14 cellular contexts compared by ENCODE assay signal in genomic region chr14:104094056-104094708, GRCh38. TPM values are rescaled to one million over a fixed set of nuclear protein-coding genes. Genes with fewer than 3 reads are reported as not detected.
DNase-seq lines count a peak whose midpoint lies in the region; ATAC-seq and TF ChIP-seq lines count a peak whose summit lies in the region.
"Had no signal": no experiment of that assay in that cellular context is flagged by ENCODE, and none has a peak within 500 bp of the region (broad histone marks: within the 10 kb centered on the region; RNA-seq: fewer than 3 reads in every experiment).

No MANE protein-coding gene starts in this region.

- H4K20me1 ChIP-seq in GM23338 (replicated peaks; ENCODE audit: insufficient read depth) = no peaks in the 10 kb centered on the region

- no peak overlapping the region for H3K4me3 ChIP-seq in CD4-positive, CD25-positive, alpha-beta regulatory T cell (ENCODE audit: low read depth, low read length)
- peak overlapping the region; percentile 29; the same call in 1 of the 2 replicates for H3K4me3 ChIP-seq in GM23338
- H3K4me3 ChIP-seq: colonic mucosa, Peyer's patch had no signal

- peak in 1 of 2 experiments; percentile 36; a peak in 2 of 4 replicates for TF ChIP-seq CTCF in GM23338 (conservative IDR thresholded peaks at IDR 0.05; ENCODE audit: low read depth in 2 of 2)
- no peak for TF ChIP-seq CTCF in brain (conservative IDR thresholded peaks at IDR 0.05)
- TF ChIP-seq CTCF in neural crest cell (conservative IDR thresholded peaks at IDR 0.05) = no peak

- no peaks in the 10 kb centered on the region for H3K9me2 ChIP-seq in GM23338 (ENCODE audit: insufficient read depth)

- H3K9me3 ChIP-seq in CD4-positive, CD25-positive, alpha-beta regulatory T cell (ENCODE audit: control insufficient read depth in 2 of 2, low read length in 2 of 2) = no peaks in the 10 kb centered on the region
- H3K9me3 ChIP-seq: colonic mucosa, Peyer's patch had no signal

- peak overlapping the region; percentile 69 for H3K4me2 ChIP-seq in GM23338

- H3K27me3 Mint-ChIP-seq in CD4-positive, CD25-positive, alpha-beta regulatory T cell = no peaks in the 10 kb centered on the region
- H3K27me3 Mint-ChIP-seq in GM23338 (ENCODE audit: insufficient read depth, low read depth, poor library complexity) = peaks cover 8% of the 10 kb centered on the region
- H3K27me3 Mint-ChIP-seq in brain = peaks cover 6% of the 10 kb centered on the region
- no peaks in the 10 kb centered on the region for H3K27me3 Mint-ChIP-seq in neural crest cell (ENCODE audit: low read depth)
- H3K27me3 Mint-ChIP-seq: activated CD4-positive, alpha-beta T cell treated with anti-CD3 and anti-CD28 coated beads, Interleukin-2, amount 10 ng/mL, durations not matched to agents 7 days and 5 days had no signal

- no peaks in the 10 kb centered on the region for H3K79me2 ChIP-seq in GM23338 (replicated peaks; ENCODE audit: insufficient read depth)

- H3K27ac Mint-ChIP-seq in CD4-positive, CD25-positive, alpha-beta regulatory T cell = peak overlapping the region in 2 of 3 donors; percentile 46 to 74
- H3K27ac Mint-ChIP-seq in GM23338 = no peak overlapping the region
- peak overlapping the region in 3 of 5 experiments; percentile 17 to 88 (median 67) for H3K27ac Mint-ChIP-seq in brain
- peak overlapping the region; percentile 78 for H3K27ac Mint-ChIP-seq in neural crest cell (ENCODE audit: unreplicated experiment)
- H3K27ac Mint-ChIP-seq: activated CD4-positive, alpha-beta T cell treated with anti-CD3 and anti-CD28 coated beads, Interleukin-2, amount 10 ng/mL, durations not matched to agents 7 days and 5 days; activated naive CD4-positive, alpha-beta T cell treated with anti-CD3 and anti-CD28 coated beads for 36 hours had no signal

- no peak for ATAC-seq in CD4-positive, CD25-positive, alpha-beta regulatory T cell (ENCODE audit: low read depth in 2 of 2)
- ATAC-seq in GM23338 (peak; percentile 30), HG03025 (IDR thresholded peaks at IDR 0.05; ENCODE audit: low FRiP score, unreplicated experiment) (no peak), GM19328 (IDR thresholded peaks at IDR 0.05; ENCODE audit: unreplicated experiment) (no peak)

- peaks cover 0 to 10% (median 4%) of the 10 kb centered on the region in 4 donors for H3K4me1 Mint-ChIP-seq in CD4-positive, CD25-positive, alpha-beta regulatory T cell
- H3K4me1 Mint-ChIP-seq in GM23338 (peaks cover 7% of the 10 kb centered on the region; the same call in 2 of the 3 replicates), brain (peaks cover 5% of the 10 kb centered on the region), neural crest cell (peaks cover 3% of the 10 kb centered on the region)

- no peaks in the 10 kb centered on the region for H3K27me3 ChIP-seq in CD4-positive, CD25-positive, alpha-beta regulatory T cell (ENCODE audit: control insufficient read depth, insufficient read depth, low read length)
- H3K27me3 ChIP-seq in GM23338 (ENCODE audit: insufficient read depth) = no peaks in the 10 kb centered on the region
- H3K27me3 ChIP-seq: colonic mucosa, Peyer's patch had no signal

- H3F3A ChIP-seq in GM23338 (replicated peaks; ENCODE audit: low read depth) = no peaks in the 10 kb centered on the region

- no peak for DNase-seq in CD4-positive, CD25-positive, alpha-beta regulatory T cell
- DNase-seq in GM23338 (ENCODE audit: low spot score) (peak; percentile 36), neural crest cell (ENCODE audit: low read depth, low spot score) (no peak), GM19240 (ENCODE audit: insufficient read length, low spot score) (no peak)
- DNase-seq: GF-D8 had no signal

- H3K36me3 Mint-ChIP-seq in CD4-positive, CD25-positive, alpha-beta regulatory T cell = no peaks in the 10 kb centered on the region
- H3K36me3 Mint-ChIP-seq in GM23338 (ENCODE audit: low read depth) = no peaks in the 10 kb centered on the region
- no peaks in the 10 kb centered on the region for H3K36me3 Mint-ChIP-seq in brain
- no peaks in the 10 kb centered on the region for H3K36me3 Mint-ChIP-seq in neural crest cell (ENCODE audit: low read depth)

- H3K9me3 Mint-ChIP-seq in CD4-positive, CD25-positive, alpha-beta regulatory T cell = no peaks in the 10 kb centered on the region
- H3K9me3 Mint-ChIP-seq in GM23338 (0 out of 3 replicates have a peak, but pooled peaks cover 2% of the 10 kb centered on the region), brain (peaks cover 0 to 4% (median 0%) of the 10 kb centered on the region in 5 experiments), neural crest cell (no peaks in the 10 kb centered on the region)
- H3K9me3 Mint-ChIP-seq: activated CD4-positive, alpha-beta T cell treated with anti-CD3 and anti-CD28 coated beads, Interleukin-2, amount 10 ng/mL, durations not matched to agents 7 days and 5 days; activated naive CD4-positive, alpha-beta T cell treated with anti-CD3 and anti-CD28 coated beads for 36 hours had no signal

- H3K27ac ChIP-seq in CD4-positive, CD25-positive, alpha-beta regulatory T cell (ENCODE audit: insufficient read depth, low read length, poor library complexity, severe bottlenecking) = no peak overlapping the region
- H3K27ac ChIP-seq in GM23338 (ENCODE audit: low read depth) = no peak overlapping the region
- H3K27ac ChIP-seq: colonic mucosa, Peyer's patch had no signal

- peak overlapping the region in 1 of 4 donors; percentile 54 for H3K4me3 Mint-ChIP-seq in CD4-positive, CD25-positive, alpha-beta regulatory T cell
- H3K4me3 Mint-ChIP-seq in GM23338 (peak overlapping the region; percentile 48; the same call in 2 of the 3 replicates), brain (no peak overlapping the region), neural crest cell (no peak overlapping the region)
- H3K4me3 Mint-ChIP-seq: activated CD4-positive, alpha-beta T cell treated with anti-CD3 and anti-CD28 coated beads, Interleukin-2, amount 10 ng/mL, durations not matched to agents 7 days and 5 days; activated naive CD4-positive, alpha-beta T cell treated with anti-CD3 and anti-CD28 coated beads for 36 hours had no signal

- H3K4me1 ChIP-seq in CD4-positive, CD25-positive, alpha-beta regulatory T cell (ENCODE audit: control insufficient read depth, insufficient read depth, low read length, poor library complexity, severe bottlenecking) = no peaks in the 10 kb centered on the region
- peaks cover 5% of the 10 kb centered on the region; the same call in 1 of the 2 replicates for H3K4me1 ChIP-seq in GM23338 (ENCODE audit: insufficient read depth)
- H3K4me1 ChIP-seq: colonic mucosa had no signal

- H3K36me3 ChIP-seq in CD4-positive, CD25-positive, alpha-beta regulatory T cell (ENCODE audit: control insufficient read depth, insufficient read depth, low read length) = no peaks in the 10 kb centered on the region
- H3K36me3 ChIP-seq in GM23338 (ENCODE audit: insufficient read depth) = no peaks in the 10 kb centered on the region
- H3K36me3 ChIP-seq: colonic mucosa, Peyer's patch had no signal

- H2AFZ ChIP-seq in GM23338 = peak overlapping the region; percentile 89

TF ChIP-seq in GM23338, 12 proteins besides CTCF, POLR2A, EP300 and RAD21 (continues in another document):
- TF ChIP-seq REST (IDR thresholded peaks at IDR 0.05; ENCODE audit: unreplicated experiment) (no peak), JUNB (IDR thresholded peaks at IDR 0.05; ENCODE audit: unreplicated experiment) (no peak), STAT1 (IDR thresholded peaks at IDR 0.05; ENCODE audit: unreplicated experiment) (no peak), ETS1 (IDR thresholded peaks at IDR 0.05) (no peak), EZH2phosphoT487 (IDR thresholded peaks at IDR 0.05; ENCODE audit: unreplicated experiment) (no peak)

RNA-seq across cellular contexts. Expression of gene ASPG, which starts 8.7 kb away (rescaled TPM):
- total RNA-seq in CD4-positive, CD25-positive, alpha-beta regulatory T cell = not detected
- not detected for polyA plus RNA-seq in CD4-positive, CD25-positive, alpha-beta regulatory T cell
- 1.4 and 6.2 TPM in 2 replicates for total RNA-seq in GM23338 (2014; rRNA removed; shearing (Covaris generic))
- polyA plus RNA-seq in GM23338 (2016; fragmentation: Nextera tagmentation; extraction: Ambion mirVana) = 0.61 and 1.1 TPM in 2 replicates
- not detected for polyA plus RNA-seq in brain (ENCODE audit: insufficient read depth, low read depth, low replicate concordance)
- total RNA-seq in neural crest cell = not detected in 2 replicates
- total RNA-seq: activated CD4-positive, alpha-beta T cell treated with anti-CD3 and anti-CD28 coated beads, Interleukin-2, amount 10 ng/mL, durations not matched to agents 7 days and 5 days; activated naive CD4-positive, alpha-beta T cell treated with anti-CD3 and anti-CD28 coated beads for 36 hours; epithelial cell of proximal tubule; osteocyte had no signal

RNA-seq across cellular contexts. Expression of gene KIF26A, which starts 44.2 kb away (rescaled TPM):
- 0.07 TPM for total RNA-seq in CD4-positive, CD25-positive, alpha-beta regulatory T cell
- polyA plus RNA-seq in CD4-positive, CD25-positive, alpha-beta regulatory T cell = not detected
- 82.9 and 103 TPM in 2 replicates for total RNA-seq in GM23338 (2014; rRNA removed; shearing (Covaris generic))
- 5.6 and 6.4 TPM in 2 replicates for polyA plus RNA-seq in GM23338 (2016; fragmentation: Nextera tagmentation; extraction: Ambion mirVana)
- polyA plus RNA-seq in brain (ENCODE audit: insufficient read depth, low read depth, low replicate concordance) = 15.3 TPM
- total RNA-seq in neural crest cell = 15.0 and 15.2 TPM in 2 replicates

Comparison
In these comparisons a context has a peak if more than half of its experiments do, and no peak if none do; other contexts are left out.
1. RNA of gene KIF26A, which starts 44.2 kb away (total RNA-seq): 82.9 to 103 TPM in GM23338 and 15.0 to 15.2 TPM in neural crest cell; 0.07 TPM in CD4-positive, CD25-positive, alpha-beta regulatory T cell (single experiment); every median in the first group is over 10 times any median in the second.